In genomic region chr3:183161552-183162345, GRCh38 we compare ENCODE assay signal across 8 cellular contexts. TPM values are rescaled to one million over a fixed set of nuclear protein-coding genes. Genes with fewer than 3 reads are reported as not detected.
DNase-seq lines count a peak whose midpoint lies in the region; ATAC-seq and TF ChIP-seq lines count a peak whose summit lies in the region.

No MANE protein-coding gene starts in this region.

- peaks cover 0 to 7% of the 10 kb centered on the region in 2 donors for H3K27me3 ChIP-seq in right atrium auricular region

- no peaks in the 10 kb centered on the region for H3K9me3 ChIP-seq in right atrium auricular region

- no peaks in the 10 kb centered on the region for H3K36me3 ChIP-seq in right atrium auricular region

- DNase-seq in right atrium auricular region (ENCODE audit: low spot score) (no peak), cardiac septum (ENCODE audit: low spot score) (no peak), RPMI8226 (peak; percentile 73), fibroblast of mammary gland (ENCODE audit: low read depth) (no peak), renal cortical epithelial cell (ENCODE audit: low read depth) (peak; percentile 15), inferior parietal cortex (ENCODE audit: extremely low spot score) (no peak), HUDEP-2 (lab: John Stamatoyannopoulos, UW; ENCODE audit: unreplicated experiment in 76 of 76) (no peak)

- H3K27ac ChIP-seq in right atrium auricular region: no peak overlapping the region

- TF ChIP-seq CTCF in right atrium auricular region (IDR thresholded peaks at IDR 0.05) (no peak), fibroblast of mammary gland (conservative IDR thresholded peaks at IDR 0.05; ENCODE audit: control insufficient read depth, insufficient read depth, low read depth, low read length) (no peak)

- ATAC-seq in HG02870 (IDR thresholded peaks at IDR 0.05; ENCODE audit: unreplicated experiment): peak; percentile 53

- H3K4me3 ChIP-seq in right atrium auricular region: peak overlapping the region; percentile 41 to 60
- peak overlapping the region; percentile 38 for H3K4me3 ChIP-seq in fibroblast of mammary gland (ENCODE audit: control insufficient read depth, low read depth, low read length)

- intact Hi-C loops in cardiac septum (cut with DNase I): no loop called here

- H3K4me1 ChIP-seq in right atrium auricular region: peaks cover 0 to 14% of the 10 kb centered on the region in 2 donors

RNA-seq across cellular contexts. Expression of gene LAMP3, which starts 0.8 kb away (rescaled TPM):
- under 1 TPM in 1 of 2 donors, not detected in 1; 0.12 TPM for total RNA-seq in right atrium auricular region
- total RNA-seq in cardiac septum: not detected
- total RNA-seq in renal cortical epithelial cell: 0.10 and 0.17 TPM in 2 replicates

Comparison
In these comparisons a context has a peak if more than half of its experiments do, and no peak if none do; other contexts are left out.
1. DNase-seq: peak in RPMI8226 (single experiment) and renal cortical epithelial cell (single experiment); none in right atrium auricular region (single experiment), cardiac septum (single experiment), fibroblast of mammary gland (single experiment), inferior parietal cortex (single experiment) and HUDEP-2 (0 of 76).